In genomic region chr20:30937790-30938189, GRCh38 we compare ENCODE assay signal across 11 cellular contexts.
"Had no signal": no experiment of that assay in that cellular context is flagged by ENCODE, and none has a peak within 500 bp of the region (broad histone marks: within the 10 kb centered on the region; RNA-seq: fewer than 3 reads in every experiment).

No MANE protein-coding gene starts in this region.

- H3K4me1 ChIP-seq: HAP-1 had no signal

- ATAC-seq: GM23338, HCT116 had no signal

- DNase-seq: GM23248, GOT3, H7, H9, HCEC 1CT, HFFc6 had no signal

- H2AFZ ChIP-seq: GM23248, GM23338 had no signal

- H3K27ac ChIP-seq: GM23248 had no signal

- FAIRE-seq: H1, H54 had no signal

- H3K4me3 ChIP-seq: GM23248, GM23338, HAP-1 had no signal

- H3K9ac ChIP-seq: GM23248 had no signal

- H3K9me3 ChIP-seq: HAP-1 had no signal

- H3K4me2 ChIP-seq: GM23338 had no signal

- H3K36me3 ChIP-seq: HAP-1 had no signal
